In the genomic region with DNA sequence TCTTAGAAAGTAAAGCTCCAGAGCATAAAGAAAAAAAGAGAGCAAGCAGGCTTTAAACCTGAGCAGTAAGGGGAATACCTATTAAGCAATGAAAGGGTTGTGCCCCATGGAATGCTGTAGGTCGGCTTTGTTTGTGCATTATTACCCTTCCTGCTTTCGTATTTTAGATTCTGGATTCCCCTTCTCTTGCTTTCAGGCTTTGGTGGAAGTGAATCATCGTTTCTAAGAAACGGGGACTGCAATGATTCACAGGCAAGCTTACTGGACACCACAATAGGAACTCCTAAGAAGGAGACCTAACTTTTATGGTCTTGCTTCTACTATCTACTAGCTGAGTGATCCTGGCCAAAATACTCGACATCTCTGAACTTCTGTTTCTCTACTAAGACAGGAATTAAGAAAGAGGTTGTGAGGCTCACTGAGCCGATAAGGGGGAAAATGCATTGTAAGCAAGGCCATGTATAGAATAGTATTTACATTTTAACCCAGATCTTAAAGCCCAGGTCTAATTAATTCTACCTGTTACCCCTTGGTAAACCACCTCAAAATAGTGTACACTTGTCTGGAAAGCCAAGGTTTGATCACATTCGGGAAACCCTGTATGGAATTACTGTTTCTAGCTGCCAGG, we compare ENCODE assay signal across 1 cellular context.
TF ChIP-seq lines count a peak whose summit lies in the region.

No MANE protein-coding gene starts in this region.

TF ChIP-seq in GM12878, 131 proteins besides CTCF, POLR2A, EP300 and RAD21 (continues in another document):
- TF ChIP-seq HDAC6 (IDR thresholded peaks at IDR 0.05; ENCODE audit: unreplicated experiment), result no peak
- TF ChIP-seq RFX5 (IDR thresholded peaks at IDR 0.05; ENCODE audit: low read depth, low read length), result no peak
- TF ChIP-seq MEF2A (IDR thresholded peaks at IDR 0.05; ENCODE audit: insufficient read depth, low read depth, low read length), result no peak
- TF ChIP-seq, protein P1, sequence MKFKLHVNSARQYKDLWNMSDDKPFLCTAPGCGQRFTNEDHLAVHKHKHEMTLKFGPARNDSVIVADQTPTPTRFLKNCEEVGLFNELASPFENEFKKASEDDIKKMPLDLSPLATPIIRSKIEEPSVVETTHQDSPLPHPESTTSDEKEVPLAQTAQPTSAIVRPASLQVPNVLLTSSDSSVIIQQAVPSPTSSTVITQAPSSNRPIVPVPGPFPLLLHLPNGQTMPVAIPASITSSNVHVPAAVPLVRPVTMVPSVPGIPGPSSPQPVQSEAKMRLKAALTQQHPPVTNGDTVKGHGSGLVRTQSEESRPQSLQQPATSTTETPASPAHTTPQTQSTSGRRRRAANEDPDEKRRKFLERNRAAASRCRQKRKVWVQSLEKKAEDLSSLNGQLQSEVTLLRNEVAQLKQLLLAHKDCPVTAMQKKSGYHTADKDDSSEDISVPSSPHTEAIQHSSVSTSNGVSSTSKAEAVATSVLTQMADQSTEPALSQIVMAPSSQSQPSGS (IDR thresholded peaks at IDR 0.05; ENCODE audit: low read length), result 0 out of 2 replicates have a peak, but pooled peaks have one; percentile 17
- TF ChIP-seq SIX5 (IDR thresholded peaks at IDR 0.05; ENCODE audit: low read depth, low read length, severe bottlenecking), result no peak
- TF ChIP-seq, protein P2, sequence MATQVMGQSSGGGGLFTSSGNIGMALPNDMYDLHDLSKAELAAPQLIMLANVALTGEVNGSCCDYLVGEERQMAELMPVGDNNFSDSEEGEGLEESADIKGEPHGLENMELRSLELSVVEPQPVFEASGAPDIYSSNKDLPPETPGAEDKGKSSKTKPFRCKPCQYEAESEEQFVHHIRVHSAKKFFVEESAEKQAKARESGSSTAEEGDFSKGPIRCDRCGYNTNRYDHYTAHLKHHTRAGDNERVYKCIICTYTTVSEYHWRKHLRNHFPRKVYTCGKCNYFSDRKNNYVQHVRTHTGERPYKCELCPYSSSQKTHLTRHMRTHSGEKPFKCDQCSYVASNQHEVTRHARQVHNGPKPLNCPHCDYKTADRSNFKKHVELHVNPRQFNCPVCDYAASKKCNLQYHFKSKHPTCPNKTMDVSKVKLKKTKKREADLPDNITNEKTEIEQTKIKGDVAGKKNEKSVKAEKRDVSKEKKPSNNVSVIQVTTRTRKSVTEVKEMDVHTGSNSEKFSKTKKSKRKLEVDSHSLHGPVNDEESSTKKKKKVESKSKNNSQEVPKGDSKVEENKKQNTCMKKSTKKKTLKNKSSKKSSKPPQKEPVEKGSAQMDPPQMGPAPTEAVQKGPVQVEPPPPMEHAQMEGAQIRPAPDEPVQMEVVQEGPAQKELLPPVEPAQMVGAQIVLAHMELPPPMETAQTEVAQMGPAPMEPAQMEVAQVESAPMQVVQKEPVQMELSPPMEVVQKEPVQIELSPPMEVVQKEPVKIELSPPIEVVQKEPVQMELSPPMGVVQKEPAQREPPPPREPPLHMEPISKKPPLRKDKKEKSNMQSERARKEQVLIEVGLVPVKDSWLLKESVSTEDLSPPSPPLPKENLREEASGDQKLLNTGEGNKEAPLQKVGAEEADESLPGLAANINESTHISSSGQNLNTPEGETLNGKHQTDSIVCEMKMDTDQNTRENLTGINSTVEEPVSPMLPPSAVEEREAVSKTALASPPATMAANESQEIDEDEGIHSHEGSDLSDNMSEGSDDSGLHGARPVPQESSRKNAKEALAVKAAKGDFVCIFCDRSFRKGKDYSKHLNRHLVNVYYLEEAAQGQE (IDR thresholded peaks at IDR 0.05; ENCODE audit: low read depth, low read length), result no peak
- TF ChIP-seq CHD2 (IDR thresholded peaks at IDR 0.05; ENCODE audit: borderline replicate concordance, low read depth, low read length), result no peak
- no peak for TF ChIP-seq EZH2 (IDR thresholded peaks at IDR 0.05; ENCODE audit: borderline replicate concordance, control insufficient read depth, low read depth, low read length)
- TF ChIP-seq HDGF (IDR thresholded peaks at IDR 0.05), result no peak
- no peak for TF ChIP-seq PAX5 (IDR thresholded peaks at IDR 0.05; ENCODE audit: borderline replicate concordance, low read depth, low read length)
- no peak for TF ChIP-seq CBX3 (IDR thresholded peaks at IDR 0.05; ENCODE audit: borderline replicate concordance, low read depth)
- TF ChIP-seq, protein P3, sequence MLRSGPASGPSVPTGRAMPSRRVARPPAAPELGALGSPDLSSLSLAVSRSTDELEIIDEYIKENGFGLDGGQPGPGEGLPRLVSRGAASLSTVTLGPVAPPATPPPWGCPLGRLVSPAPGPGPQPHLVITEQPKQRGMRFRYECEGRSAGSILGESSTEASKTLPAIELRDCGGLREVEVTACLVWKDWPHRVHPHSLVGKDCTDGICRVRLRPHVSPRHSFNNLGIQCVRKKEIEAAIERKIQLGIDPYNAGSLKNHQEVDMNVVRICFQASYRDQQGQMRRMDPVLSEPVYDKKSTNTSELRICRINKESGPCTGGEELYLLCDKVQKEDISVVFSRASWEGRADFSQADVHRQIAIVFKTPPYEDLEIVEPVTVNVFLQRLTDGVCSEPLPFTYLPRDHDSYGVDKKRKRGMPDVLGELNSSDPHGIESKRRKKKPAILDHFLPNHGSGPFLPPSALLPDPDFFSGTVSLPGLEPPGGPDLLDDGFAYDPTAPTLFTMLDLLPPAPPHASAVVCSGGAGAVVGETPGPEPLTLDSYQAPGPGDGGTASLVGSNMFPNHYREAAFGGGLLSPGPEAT (IDR thresholded peaks at IDR 0.05; ENCODE audit: low read depth), result peak; percentile 79
- TF ChIP-seq YY1 (IDR thresholded peaks at IDR 0.05; ENCODE audit: low read depth, low read length), result no peak
- TF ChIP-seq CHD4 (IDR thresholded peaks at IDR 0.05), result no peak
- TF ChIP-seq ETV6 (conservative IDR thresholded peaks at IDR 0.05 in 1 of 2, IDR thresholded peaks at IDR 0.05 in 1 of 2; ENCODE audit: borderline replicate concordance in 1 of 2, low read depth in 1 of 2), result no peak; a peak in 1 of 4 replicates
- TF ChIP-seq, protein P4, sequence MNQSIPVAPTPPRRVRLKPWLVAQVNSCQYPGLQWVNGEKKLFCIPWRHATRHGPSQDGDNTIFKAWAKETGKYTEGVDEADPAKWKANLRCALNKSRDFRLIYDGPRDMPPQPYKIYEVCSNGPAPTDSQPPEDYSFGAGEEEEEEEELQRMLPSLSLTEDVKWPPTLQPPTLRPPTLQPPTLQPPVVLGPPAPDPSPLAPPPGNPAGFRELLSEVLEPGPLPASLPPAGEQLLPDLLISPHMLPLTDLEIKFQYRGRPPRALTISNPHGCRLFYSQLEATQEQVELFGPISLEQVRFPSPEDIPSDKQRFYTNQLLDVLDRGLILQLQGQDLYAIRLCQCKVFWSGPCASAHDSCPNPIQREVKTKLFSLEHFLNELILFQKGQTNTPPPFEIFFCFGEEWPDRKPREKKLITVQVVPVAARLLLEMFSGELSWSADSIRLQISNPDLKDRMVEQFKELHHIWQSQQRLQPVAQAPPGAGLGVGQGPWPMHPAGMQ (IDR thresholded peaks at IDR 0.05; ENCODE audit: borderline replicate concordance), result no peak
- no peak for TF ChIP-seq POU2F2 (IDR thresholded peaks at IDR 0.05; ENCODE audit: borderline replicate concordance, low read depth, low read length)
- TF ChIP-seq, protein P5, sequence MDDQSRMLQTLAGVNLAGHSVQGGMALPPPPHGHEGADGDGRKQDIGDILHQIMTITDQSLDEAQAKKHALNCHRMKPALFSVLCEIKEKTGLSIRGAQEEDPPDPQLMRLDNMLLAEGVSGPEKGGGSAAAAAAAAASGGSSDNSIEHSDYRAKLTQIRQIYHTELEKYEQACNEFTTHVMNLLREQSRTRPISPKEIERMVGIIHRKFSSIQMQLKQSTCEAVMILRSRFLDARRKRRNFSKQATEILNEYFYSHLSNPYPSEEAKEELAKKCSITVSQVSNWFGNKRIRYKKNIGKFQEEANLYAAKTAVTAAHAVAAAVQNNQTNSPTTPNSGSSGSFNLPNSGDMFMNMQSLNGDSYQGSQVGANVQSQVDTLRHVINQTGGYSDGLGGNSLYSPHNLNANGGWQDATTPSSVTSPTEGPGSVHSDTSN (IDR thresholded peaks at IDR 0.05; ENCODE audit: insufficient replicate concordance, low read depth, low read length), result no peak
- peak; percentile 30; the same call in 1 of the 2 replicates for TF ChIP-seq SPI1 (IDR thresholded peaks at IDR 0.05; ENCODE audit: borderline replicate concordance, insufficient read depth, low read depth, low read length)
- no peak for TF ChIP-seq ZNF274 (IDR thresholded peaks at IDR 0.05; ENCODE audit: insufficient read depth, insufficient read length)
- peak; percentile 23; the same call in 1 of the 2 replicates for TF ChIP-seq EED (IDR thresholded peaks at IDR 0.05; ENCODE audit: low read depth)
- no peak for TF ChIP-seq CHD1 (IDR thresholded peaks at IDR 0.05; ENCODE audit: low read depth, low read length)
- no peak for TF ChIP-seq GATAD2B (conservative IDR thresholded peaks at IDR 0.05; ENCODE audit: low read depth)
- 0 out of 2 replicates have a peak, but pooled peaks have one; percentile 52 for TF ChIP-seq SMARCA5 (IDR thresholded peaks at IDR 0.05)
- no peak for TF ChIP-seq KLF5 (IDR thresholded peaks at IDR 0.05; ENCODE audit: partially characterized antibody)
- no peak for TF ChIP-seq EGR1 (IDR thresholded peaks at IDR 0.05; ENCODE audit: borderline replicate concordance in 1 of 2, low read depth in 2 of 2, low read length in 2 of 2)
- TF ChIP-seq ZSCAN29 (IDR thresholded peaks at IDR 0.05), result no peak
- no peak for TF ChIP-seq ZNF217 (IDR thresholded peaks at IDR 0.05)
- no peak for TF ChIP-seq HCFC1 (IDR thresholded peaks at IDR 0.05; ENCODE audit: low read length)
- TF ChIP-seq, protein P6, sequence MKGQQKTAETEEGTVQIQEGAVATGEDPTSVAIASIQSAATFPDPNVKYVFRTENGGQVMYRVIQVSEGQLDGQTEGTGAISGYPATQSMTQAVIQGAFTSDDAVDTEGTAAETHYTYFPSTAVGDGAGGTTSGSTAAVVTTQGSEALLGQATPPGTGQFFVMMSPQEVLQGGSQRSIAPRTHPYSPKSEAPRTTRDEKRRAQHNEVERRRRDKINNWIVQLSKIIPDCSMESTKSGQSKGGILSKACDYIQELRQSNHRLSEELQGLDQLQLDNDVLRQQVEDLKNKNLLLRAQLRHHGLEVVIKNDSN (IDR thresholded peaks at IDR 0.05; ENCODE audit: borderline replicate concordance, extremely low read length, insufficient read depth, low read depth, low read length), result no peak
- TF ChIP-seq FOXK2 (IDR thresholded peaks at IDR 0.05), result no peak
- no peak for TF ChIP-seq SUZ12 (IDR thresholded peaks at IDR 0.05; ENCODE audit: unreplicated experiment)
- TF ChIP-seq MTA3 (IDR thresholded peaks at IDR 0.05; ENCODE audit: borderline replicate concordance, low read length), result no peak
- no peak for TF ChIP-seq BHLHE40 (IDR thresholded peaks at IDR 0.05; ENCODE audit: borderline replicate concordance in 1 of 2, low read depth in 2 of 2, low read length in 1 of 2)
- TF ChIP-seq, protein P7, sequence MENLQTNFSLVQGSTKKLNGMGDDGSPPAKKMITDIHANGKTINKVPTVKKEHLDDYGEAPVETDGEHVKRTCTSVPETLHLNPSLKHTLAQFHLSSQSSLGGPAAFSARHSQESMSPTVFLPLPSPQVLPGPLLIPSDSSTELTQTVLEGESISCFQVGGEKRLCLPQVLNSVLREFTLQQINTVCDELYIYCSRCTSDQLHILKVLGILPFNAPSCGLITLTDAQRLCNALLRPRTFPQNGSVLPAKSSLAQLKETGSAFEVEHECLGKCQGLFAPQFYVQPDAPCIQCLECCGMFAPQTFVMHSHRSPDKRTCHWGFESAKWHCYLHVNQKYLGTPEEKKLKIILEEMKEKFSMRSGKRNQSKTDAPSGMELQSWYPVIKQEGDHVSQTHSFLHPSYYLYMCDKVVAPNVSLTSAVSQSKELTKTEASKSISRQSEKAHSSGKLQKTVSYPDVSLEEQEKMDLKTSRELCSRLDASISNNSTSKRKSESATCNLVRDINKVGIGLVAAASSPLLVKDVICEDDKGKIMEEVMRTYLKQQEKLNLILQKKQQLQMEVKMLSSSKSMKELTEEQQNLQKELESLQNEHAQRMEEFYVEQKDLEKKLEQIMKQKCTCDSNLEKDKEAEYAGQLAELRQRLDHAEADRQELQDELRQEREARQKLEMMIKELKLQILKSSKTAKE (IDR thresholded peaks at IDR 0.05; ENCODE audit: low read depth, poor library complexity, severe bottlenecking), result peak; percentile 10
- no peak for TF ChIP-seq TARDBP (IDR thresholded peaks at IDR 0.05; ENCODE audit: borderline replicate concordance)
- TF ChIP-seq YBX1 (IDR thresholded peaks at IDR 0.05), result no peak
- no peak for TF ChIP-seq SMC3 (IDR thresholded peaks at IDR 0.05; ENCODE audit: borderline replicate concordance, low read length)
- peak; percentile 55 for TF ChIP-seq IKZF1 (conservative IDR thresholded peaks at IDR 0.05)
- TF ChIP-seq NR2F1 (conservative IDR thresholded peaks at IDR 0.05), result no peak
- TF ChIP-seq, protein P8, sequence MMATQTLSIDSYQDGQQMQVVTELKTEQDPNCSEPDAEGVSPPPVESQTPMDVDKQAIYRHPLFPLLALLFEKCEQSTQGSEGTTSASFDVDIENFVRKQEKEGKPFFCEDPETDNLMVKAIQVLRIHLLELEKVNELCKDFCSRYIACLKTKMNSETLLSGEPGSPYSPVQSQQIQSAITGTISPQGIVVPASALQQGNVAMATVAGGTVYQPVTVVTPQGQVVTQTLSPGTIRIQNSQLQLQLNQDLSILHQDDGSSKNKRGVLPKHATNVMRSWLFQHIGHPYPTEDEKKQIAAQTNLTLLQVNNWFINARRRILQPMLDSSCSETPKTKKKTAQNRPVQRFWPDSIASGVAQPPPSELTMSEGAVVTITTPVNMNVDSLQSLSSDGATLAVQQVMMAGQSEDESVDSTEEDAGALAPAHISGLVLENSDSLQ (IDR thresholded peaks at IDR 0.05), result no peak
- TF ChIP-seq NRF1 (conservative IDR thresholded peaks at IDR 0.05; ENCODE audit: low read depth, low read length), result no peak
- TF ChIP-seq ESRRA (IDR thresholded peaks at IDR 0.05; ENCODE audit: low read length), result no peak
- TF ChIP-seq WRNIP1 (IDR thresholded peaks at IDR 0.05; ENCODE audit: borderline replicate concordance, low read depth, low read length), result no peak
- no peak for TF ChIP-seq MYB (IDR thresholded peaks at IDR 0.05; ENCODE audit: borderline replicate concordance, low read depth, low read length)
- peak; percentile 46; the same call in 1 of the 2 replicates for TF ChIP-seq FOXM1 (IDR thresholded peaks at IDR 0.05; ENCODE audit: low read depth, low read length)
- TF ChIP-seq SP1 (IDR thresholded peaks at IDR 0.05; ENCODE audit: low read depth, low read length), result no peak
- TF ChIP-seq CREB1 (IDR thresholded peaks at IDR 0.05; ENCODE audit: low read depth), result 0 out of 2 replicates have a peak, but pooled peaks have one; percentile 12
- TF ChIP-seq, protein P9, sequence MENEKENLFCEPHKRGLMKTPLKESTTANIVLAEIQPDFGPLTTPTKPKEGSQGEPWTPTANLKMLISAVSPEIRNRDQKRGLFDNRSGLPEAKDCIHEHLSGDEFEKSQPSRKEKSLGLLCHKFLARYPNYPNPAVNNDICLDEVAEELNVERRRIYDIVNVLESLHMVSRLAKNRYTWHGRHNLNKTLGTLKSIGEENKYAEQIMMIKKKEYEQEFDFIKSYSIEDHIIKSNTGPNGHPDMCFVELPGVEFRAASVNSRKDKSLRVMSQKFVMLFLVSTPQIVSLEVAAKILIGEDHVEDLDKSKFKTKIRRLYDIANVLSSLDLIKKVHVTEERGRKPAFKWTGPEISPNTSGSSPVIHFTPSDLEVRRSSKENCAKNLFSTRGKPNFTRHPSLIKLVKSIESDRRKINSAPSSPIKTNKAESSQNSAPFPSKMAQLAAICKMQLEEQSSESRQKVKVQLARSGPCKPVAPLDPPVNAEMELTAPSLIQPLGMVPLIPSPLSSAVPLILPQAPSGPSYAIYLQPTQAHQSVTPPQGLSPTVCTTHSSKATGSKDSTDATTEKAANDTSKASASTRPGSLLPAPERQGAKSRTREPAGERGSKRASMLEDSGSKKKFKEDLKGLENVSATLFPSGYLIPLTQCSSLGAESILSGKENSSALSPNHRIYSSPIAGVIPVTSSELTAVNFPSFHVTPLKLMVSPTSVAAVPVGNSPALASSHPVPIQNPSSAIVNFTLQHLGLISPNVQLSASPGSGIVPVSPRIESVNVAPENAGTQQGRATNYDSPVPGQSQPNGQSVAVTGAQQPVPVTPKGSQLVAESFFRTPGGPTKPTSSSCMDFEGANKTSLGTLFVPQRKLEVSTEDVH (IDR thresholded peaks at IDR 0.05; ENCODE audit: low read depth, partially characterized antibody), result no peak
